In genomic region chr6:109441069-109441816, GRCh38 we compare ENCODE assay signal across 8 cellular contexts. TPM values are rescaled to one million over a fixed set of nuclear protein-coding genes. Genes with fewer than 3 reads are reported as not detected.
DNase-seq lines count a peak whose midpoint lies in the region; ATAC-seq and TF ChIP-seq lines count a peak whose summit lies in the region.

No MANE protein-coding gene starts in this region.

- H3K27me3 Mint-ChIP-seq in IgD-negative memory B cell: no peaks in the 10 kb centered on the region

- H3K36me3 ChIP-seq in kidney epithelial cell (ENCODE audit: control insufficient read depth, insufficient read depth, low read length): peaks cover 2% of the 10 kb centered on the region

- ATAC-seq in GM21526 (IDR thresholded peaks at IDR 0.05; ENCODE audit: low FRiP score, unreplicated experiment): peak; percentile 22
- peak; percentile 7 for ATAC-seq in stimulated activated naive CD8-positive, alpha-beta T cell treated with anti-CD3 and anti-CD28 coated beads, Interleukin-15, Interleukin-2, amounts not matched to agents 100 U/mL and 50 U/mL, for 24 hours

- peak overlapping the region; percentile 91 to 99 (median 94) for H3K4me3 Mint-ChIP-seq in IgD-negative memory B cell

- peaks cover 19 to 22% (median 20%) of the 10 kb centered on the region in 3 donors for H3K4me1 Mint-ChIP-seq in IgD-negative memory B cell

- H3K27me3 ChIP-seq in kidney epithelial cell (ENCODE audit: control insufficient read depth, insufficient read depth, low read length): no peaks in the 10 kb centered on the region

- peak; percentile 65 for DNase-seq in ELR (ENCODE audit: low read depth)
- DNase-seq in SW480 (ENCODE audit: low spot score): peak; percentile 44
- peak; percentile 58 to 65 for DNase-seq in cardiac fibroblast (ENCODE audit: low read depth in 2 of 2)
- no peak for DNase-seq in kidney epithelial cell (ENCODE audit: low read depth)
- peak; percentile 47 for DNase-seq in stimulated activated naive CD8-positive, alpha-beta T cell treated with anti-CD3 and anti-CD28 coated beads, Interleukin-15, Interleukin-2, amounts not matched to agents 100 U/mL and 50 U/mL, for 24 hours
- DNase-seq in NCI-H2196 treated with DMSO at 0.1 percent for 48 hours (lab: John Stamatoyannopoulos, UW; ENCODE audit: unreplicated experiment): no peak

- H3K9me3 Mint-ChIP-seq in IgD-negative memory B cell: no peaks in the 10 kb centered on the region

- H3K36me3 Mint-ChIP-seq in IgD-negative memory B cell: no peaks in the 10 kb centered on the region

- H3K27ac Mint-ChIP-seq in IgD-negative memory B cell: peak overlapping the region; percentile 96 to 99 (median 98)

- TF ChIP-seq CTCF in cardiac fibroblast (IDR thresholded peaks at IDR 0.05; ENCODE audit: low read depth, low read length) (peak; percentile 7), kidney epithelial cell (IDR thresholded peaks at IDR 0.05; ENCODE audit: insufficient read depth, low read length, poor library complexity, severe bottlenecking) (peak; percentile 36)

- H3K4me3 ChIP-seq in cardiac fibroblast (replicated peaks in 1 of 2; ENCODE audit: low read depth in 2 of 2, low read length in 2 of 2) (peak overlapping the region; percentile 81 to 87), kidney epithelial cell (ENCODE audit: low read depth, low read length) (peak overlapping the region; percentile 86)

RNA-seq across cellular contexts. Expression of gene SMPD2, which starts 0.7 kb away (rescaled TPM):
- polyA plus RNA-seq in IgD-negative memory B cell: 22.0 TPM
- 12.0 and 17.0 TPM in 2 replicates for total RNA-seq in kidney epithelial cell

RNA-seq across cellular contexts. Expression of gene PPIL6, which starts 0.8 kb away (rescaled TPM):
- 1.1 TPM for polyA plus RNA-seq in IgD-negative memory B cell
- total RNA-seq in kidney epithelial cell: 1.6 and 4.7 TPM in 2 replicates

RNA-seq across cellular contexts. Expression of gene MICAL1, which starts 14.3 kb away (rescaled TPM):
- polyA plus RNA-seq in IgD-negative memory B cell: 23.9 TPM
- total RNA-seq in kidney epithelial cell: 52.3 and 53.6 TPM in 2 replicates

RNA-seq across cellular contexts. Expression of gene ZBTB24, which starts 41.8 kb away (rescaled TPM):
- 15.5 TPM for polyA plus RNA-seq in IgD-negative memory B cell
- total RNA-seq in kidney epithelial cell: 7.7 and 10.9 TPM in 2 replicates

RNA-seq across cellular contexts. Expression of gene CD164, which starts 59.0 kb away (rescaled TPM):
- 215 TPM for polyA plus RNA-seq in IgD-negative memory B cell
- total RNA-seq in kidney epithelial cell: 155 and 157 TPM in 2 replicates

Comparison
In these comparisons a context has a peak if more than half of its experiments do, and no peak if none do; other contexts are left out.
1. DNase-seq: peak in ELR (single experiment), SW480 (single experiment), cardiac fibroblast (2 of 2) and stimulated activated naive CD8-positive, alpha-beta T cell treated with anti-CD3 and anti-CD28 coated beads, Interleukin-15, Interleukin-2, amounts not matched to agents 100 U/mL and 50 U/mL, for 24 hours (single experiment); none in kidney epithelial cell (single experiment) and NCI-H2196 treated with DMSO at 0.1 percent for 48 hours (single experiment).